1 cellular context compared by ENCODE assay signal in genomic region chr22:47740109-47740805, GRCh38.
TF ChIP-seq lines count a peak whose summit lies in the region.

No MANE protein-coding gene starts in this region.

TF ChIP-seq in H1, 55 proteins besides CTCF, POLR2A, EP300 and RAD21:
- TF ChIP-seq SP4 (IDR thresholded peaks at IDR 0.05; ENCODE audit: low read length) (no peak), FOSL1 (IDR thresholded peaks at IDR 0.05; ENCODE audit: insufficient read depth, low read depth, low read length) (no peak), BCL11A (IDR thresholded peaks at IDR 0.05; ENCODE audit: low read depth in 2 of 2, low read length in 2 of 2) (no peak), ATF2 (IDR thresholded peaks at IDR 0.05; ENCODE audit: low read length) (no peak), YY1 (IDR thresholded peaks at IDR 0.05; ENCODE audit: low read depth, low read length) (no peak)
